19 cellular contexts compared by ENCODE assay signal in genomic region chr1:108033486-108034081, GRCh38.
"Had no signal": no experiment of that assay in that cellular context is flagged by ENCODE, and none has a peak within 500 bp of the region (broad histone marks: within the 10 kb centered on the region; RNA-seq: fewer than 3 reads in every experiment).

No MANE protein-coding gene starts in this region.

- H3K27me3 Mint-ChIP-seq: naive thymus-derived CD8-positive, alpha-beta T cell; stimulated activated naive B cell treated with anti-CD40 and anti-IgM and Interleukin-4, amounts not matched to agents 10 μg/mL and 1 μg/mL and 100 μg/mL, for 72 hours; stimulated activated naive CD8-positive, alpha-beta T cell treated with anti-CD3 and anti-CD28 coated beads, Interleukin-15, amount 100 ng/mL, for 72 hours had no signal

- H3K4me3 Mint-ChIP-seq: naive thymus-derived CD8-positive, alpha-beta T cell; neural crest cell; stimulated activated naive B cell treated with anti-CD40 and anti-IgM and Interleukin-4, amounts not matched to agents 10 μg/mL and 1 μg/mL and 100 μg/mL, for 72 hours; stimulated activated naive CD8-positive, alpha-beta T cell treated with anti-CD3 and anti-CD28 coated beads, Interleukin-15, amount 100 ng/mL, for 72 hours had no signal

- H3K4me1 ChIP-seq: sigmoid colon, testis, transverse colon had no signal

- H3K27ac Mint-ChIP-seq: stimulated activated naive B cell treated with anti-CD40 and anti-IgM and Interleukin-4, amounts not matched to agents 10 μg/mL and 1 μg/mL and 100 μg/mL, for 72 hours; stimulated activated naive CD8-positive, alpha-beta T cell treated with anti-CD3 and anti-CD28 coated beads, Interleukin-15, amount 100 ng/mL, for 72 hours had no signal

- H3K9me3 Mint-ChIP-seq: naive thymus-derived CD8-positive, alpha-beta T cell; neural crest cell; stimulated activated naive B cell treated with anti-CD40 and anti-IgM and Interleukin-4, amounts not matched to agents 10 μg/mL and 1 μg/mL and 100 μg/mL, for 72 hours; stimulated activated naive CD8-positive, alpha-beta T cell treated with anti-CD3 and anti-CD28 coated beads, Interleukin-15, amount 100 ng/mL, for 72 hours had no signal

- ATAC-seq: left colon; mucosa of descending colon; naive thymus-derived CD8-positive, alpha-beta T cell; stimulated activated naive B cell treated with anti-CD40 and anti-IgM and Interleukin-4, amounts not matched to agents 10 μg/mL and 1 μg/mL and 100 μg/mL, for 72 hours; stimulated activated naive CD8-positive, alpha-beta T cell treated with anti-CD3 and anti-CD28 coated beads, Interleukin-15, amount 100 ng/mL, for 72 hours had no signal

- H3K27me3 ChIP-seq: sigmoid colon, testis, transverse colon had no signal

- H3K9me3 ChIP-seq: mucosa of descending colon, sigmoid colon, testis, transverse colon had no signal

- H3K27ac ChIP-seq: dorsolateral prefrontal cortex, sigmoid colon, testis, transverse colon had no signal

- H3K4me3 ChIP-seq: dorsolateral prefrontal cortex, mucosa of descending colon, sigmoid colon, skin epidermis, testis, transverse colon had no signal

- H3K36me3 ChIP-seq: sigmoid colon, transverse colon had no signal

- H3K36me3 Mint-ChIP-seq: naive thymus-derived CD8-positive, alpha-beta T cell; stimulated activated naive B cell treated with anti-CD40 and anti-IgM and Interleukin-4, amounts not matched to agents 10 μg/mL and 1 μg/mL and 100 μg/mL, for 72 hours had no signal

- H3K4me1 Mint-ChIP-seq: stimulated activated naive CD8-positive, alpha-beta T cell treated with anti-CD3 and anti-CD28 coated beads, Interleukin-15, amount 100 ng/mL, for 72 hours had no signal

- DNase-seq: cortex of kidney; dorsolateral prefrontal cortex; effector CD8-positive, alpha-beta T cell; foreskin melanocyte; head of caudate nucleus; hippocampal formation; left colon; mucosa of descending colon; naive thymus-derived CD8-positive, alpha-beta T cell; posterior cingulate gyrus; sigmoid colon; stimulated activated CD4-positive, alpha-beta T cell treated with anti-CD3 and anti-CD28 coated beads, Interleukin-2, amount 100 ng/mL, for 24 hours; stimulated activated CD4-positive, alpha-beta T cell treated with anti-CD3 and anti-CD28 coated beads, Interleukin-4, amount 100 ng/mL, for 4 hours; stimulated activated naive B cell treated with anti-CD40 and anti-IgM and Interleukin-4, amounts not matched to agents 10 μg/mL and 1 μg/mL and 100 μg/mL, for 72 hours; stimulated activated naive CD8-positive, alpha-beta T cell treated with anti-CD3 and anti-CD28 coated beads, Interleukin-15, amount 100 ng/mL, for 72 hours; testis; transverse colon had no signal
